22 cellular contexts compared by ENCODE assay signal in genomic region chr17:55830210-55830609, GRCh38.
"Had no signal": no experiment of that assay in that cellular context is flagged by ENCODE, and none has a peak within 500 bp of the region (broad histone marks: within the 10 kb centered on the region; RNA-seq: fewer than 3 reads in every experiment).

No MANE protein-coding gene starts in this region.

- H3K9me3 ChIP-seq: lower lobe of right lung, stomach, thyroid gland had no signal

- H3K27me3 ChIP-seq: stomach, thyroid gland had no signal

- H2AFZ ChIP-seq: parathyroid adenoma had no signal

- H3K27ac ChIP-seq: lower lobe of right lung, parathyroid adenoma, stomach, thyroid gland had no signal

- H3K36me3 ChIP-seq: lower lobe of right lung, stomach, thyroid gland had no signal

- H3K79me2 ChIP-seq: parathyroid adenoma had no signal

- DNase-seq: cortex of kidney; effector memory CD8-positive, alpha-beta T cell; erythroblast; immature natural killer cell; islet precursor cell; kidney glomerular epithelial cell; left colon; left ventricle myocardium superior; lower lobe of right lung; stimulated activated CD4-positive, alpha-beta T cell treated with anti-CD3 and anti-CD28 coated beads, Interleukin-2, amount 100 ng/mL, for 24 hours; stimulated activated CD4-positive, alpha-beta T cell treated with anti-CD3 and anti-CD28 coated beads, Interleukin-4, amount 100 ng/mL, for 24 hours; stimulated activated naive CD4-positive, alpha-beta T cell treated with Interleukin-2 at 50 U/mL for 16 hours; stomach; trophoblast cell had no signal

- H3K4me1 ChIP-seq: lower lobe of right lung, parathyroid adenoma, stomach had no signal

- FAIRE-seq: endometrium, frontal cortex had no signal

- H3K4me3 ChIP-seq: lower lobe of right lung, smooth muscle cell, stomach, thyroid gland had no signal

- H3K4me2 ChIP-seq: smooth muscle cell had no signal

- H3K9ac ChIP-seq: parathyroid adenoma had no signal

- ATAC-seq: effector memory CD8-positive, alpha-beta T cell; left colon; left ventricle myocardium superior; lower lobe of right lung; natural killer cell treated with Interleukin-12 subunit alpha and Interleukin-12 subunit beta and Interleukin-15 and Interleukin-18, amount 100 ng/mL, for 72 hours; sciatic nerve; stimulated activated effector memory CD8-positive, alpha-beta T cell treated with anti-CD3 and anti-CD28 coated beads, Interleukin-12 subunit alpha, Interleukin-12 subunit beta, amount 100 ng/mL, for 72 hours had no signal
